In the genomic region with DNA sequence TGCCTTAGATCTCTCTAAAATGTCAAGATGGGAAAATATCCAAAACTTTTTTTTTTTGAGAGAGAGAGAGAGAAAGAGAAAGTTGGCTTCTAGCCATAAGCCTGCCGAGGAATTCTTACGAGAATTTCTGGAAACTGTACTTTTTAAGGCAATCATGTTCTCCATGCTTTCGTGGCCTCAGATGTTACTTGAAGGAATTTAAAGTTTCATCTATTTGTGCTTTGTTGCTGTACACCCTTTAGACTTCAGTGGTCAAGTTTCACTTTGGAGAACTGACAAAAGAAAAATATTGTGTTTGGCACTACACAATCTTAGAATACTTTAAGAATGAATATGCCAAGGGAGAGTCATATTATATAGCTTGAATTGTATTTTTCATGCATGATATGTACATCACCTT, we compare ENCODE assay signal across 10 cellular contexts. TPM values are rescaled to one million over a fixed set of nuclear protein-coding genes. Genes with fewer than 3 reads are reported as not detected.
DNase-seq lines count a peak whose midpoint lies in the region; TF ChIP-seq lines count a peak whose summit lies in the region.
"Had no signal": no experiment of that assay in that cellular context is flagged by ENCODE, and none has a peak within 500 bp of the region (broad histone marks: within the 10 kb centered on the region; RNA-seq: fewer than 3 reads in every experiment).

No MANE protein-coding gene starts in this region.

- no TSS peak for BruUV-seq in OCI-LY7 (replicated peaks; lab: Mats Ljungman, UMichigan)

- H3K27me3 ChIP-seq in fibroblast of lung (ENCODE audit: control insufficient read depth, insufficient read depth, low read length) (no peaks in the 10 kb centered on the region), rectal smooth muscle tissue (ENCODE audit: control insufficient read depth, insufficient read depth, low read length) (no peaks in the 10 kb centered on the region)
- H3K27me3 ChIP-seq: neutrophil had no signal

- no peaks in the 10 kb centered on the region for H3K9me2 ChIP-seq in OCI-LY7 (ENCODE audit: insufficient read depth, low read length)

- TF ChIP-seq CTCF in AG09319 (IDR thresholded peaks at IDR 0.05; ENCODE audit: low read depth, low read length) (no peak), RWPE1 (conservative IDR thresholded peaks at IDR 0.05; ENCODE audit: low read depth) (no peak), fibroblast of lung (conservative IDR thresholded peaks at IDR 0.05 in 1 of 2, IDR thresholded peaks at IDR 0.05 in 1 of 2; ENCODE audit: low read depth in 1 of 2, low read length in 2 of 2) (no peak), OCI-LY7 (conservative IDR thresholded peaks at IDR 0.05; ENCODE audit: low read length) (no peak)

- H3K4me2 ChIP-seq in fibroblast of lung (ENCODE audit: extremely low read depth, insufficient read depth, low read length) (peak overlapping the region; percentile 76), OCI-LY7 (ENCODE audit: low read length) (no peak overlapping the region)

- H3K9ac ChIP-seq in fibroblast of lung (ENCODE audit: insufficient read depth, low read length): no peak overlapping the region
- H3K9ac ChIP-seq in rectal smooth muscle tissue (ENCODE audit: low read length): no peak overlapping the region

- DNase-seq in AG09319 (ENCODE audit: extremely low read depth, low read depth) (peak; percentile 67), RWPE1 (ENCODE audit: low spot score) (peak; percentile 3), fibroblast of lung (ENCODE audit: low read depth in 2 of 2) (peak; percentile 89 to 92), DMS79 (lab: John Stamatoyannopoulos, UW) (no peak), HEK293T (ENCODE audit: extremely low spot score) (no peak), OCI-LY7 (ENCODE audit: low spot score) (no peak), NCI-H1436 (lab: John Stamatoyannopoulos, UW) (no peak)
- DNase-seq: activated CD8-positive, alpha-beta memory T cell treated with anti-CD3 and anti-CD28 coated beads, Interleukin-2, amount 50 U/mL, for 4 hours had no signal

- no peaks in the 10 kb centered on the region for H3K79me2 ChIP-seq in fibroblast of lung (ENCODE audit: control insufficient read depth, insufficient read depth, low read length)
- H3K79me2 ChIP-seq in OCI-LY7 (ENCODE audit: insufficient read depth, low read depth, low read length): no peaks in the 10 kb centered on the region

- peak overlapping the region; percentile 37 to 64 (median 47) for H3K4me3 ChIP-seq in fibroblast of lung (replicated peaks in 1 of 4; ENCODE audit: control extremely low read depth in 1 of 4, insufficient read depth in 1 of 4, low read depth in 3 of 4, low read length in 4 of 4)
- H3K4me3 ChIP-seq in rectal smooth muscle tissue (ENCODE audit: low read length): peak overlapping the region; percentile 16
- H3K4me3 ChIP-seq in OCI-LY7 (ENCODE audit: low read depth, low read length, poor library complexity, severe bottlenecking): no peak overlapping the region

- CTCF ChIA-PET in RWPE1 (lab: Yijun Ruan, JAX): no interaction called here
- CTCF ChIA-PET in HEK293T (lab: Yijun Ruan, JAX): no interaction called here
- CTCF ChIA-PET in OCI-LY7 (lab: Charles Lee; ENCODE audit: unreplicated experiment): no interaction called here

- H4K20me1 ChIP-seq in fibroblast of lung (ENCODE audit: control insufficient read depth, extremely low read depth, insufficient read depth, low read length) (no peaks in the 10 kb centered on the region), OCI-LY7 (ENCODE audit: insufficient read depth, low read length) (no peaks in the 10 kb centered on the region)

- POLR2A ChIA-PET in RWPE1 (lab: Yijun Ruan, JAX; ENCODE audit: low non-redundant PET): no interaction called here
- POLR2A ChIA-PET in HEK293T (lab: Yijun Ruan, JAX): no interaction called here
- POLR2A ChIA-PET in OCI-LY7 (lab: Charles Lee): no interaction called here

- H3K4me1 ChIP-seq in fibroblast of lung (ENCODE audit: control insufficient read depth, extremely low read depth, insufficient read depth, low read length) (peaks cover 5% of the 10 kb centered on the region), rectal smooth muscle tissue (ENCODE audit: control insufficient read depth, insufficient read depth, low read length) (no peaks in the 10 kb centered on the region), OCI-LY7 (ENCODE audit: insufficient read depth, low read length, poor library complexity, severe bottlenecking) (no peaks in the 10 kb centered on the region)

- H2AFZ ChIP-seq in fibroblast of lung (ENCODE audit: low read length) (peak overlapping the region; percentile 30), OCI-LY7 (ENCODE audit: low read length) (no peak overlapping the region)

- intact Hi-C loops in OCI-LY7 (cut with micrococcal nuclease; ENCODE audit: unreplicated experiment): no loop called here

- H3K27ac ChIP-seq in RWPE1: no peak overlapping the region
- H3K27ac ChIP-seq in fibroblast of lung (ENCODE audit: insufficient read depth, low read length): peak overlapping the region; percentile 53
- peak overlapping the region; percentile 48 for H3K27ac ChIP-seq in rectal smooth muscle tissue (ENCODE audit: low read depth, low read length)
- no peak overlapping the region for H3K27ac ChIP-seq in OCI-LY7 (ENCODE audit: low read depth, low read length, poor library complexity, severe bottlenecking)
- H3K27ac ChIP-seq: neutrophil had no signal

- no peaks in the 10 kb centered on the region for H3K36me3 ChIP-seq in fibroblast of lung (ENCODE audit: control insufficient read depth, insufficient read depth, low read length)
- H3K36me3 ChIP-seq in rectal smooth muscle tissue (ENCODE audit: control insufficient read depth, insufficient read depth, low read length): no peaks in the 10 kb centered on the region
- H3K36me3 ChIP-seq in OCI-LY7 (ENCODE audit: insufficient read depth, low read length): no peaks in the 10 kb centered on the region
- H3K36me3 ChIP-seq: neutrophil had no signal

- H3K9me3 ChIP-seq in fibroblast of lung (ENCODE audit: control insufficient read depth, insufficient read depth, low read depth, low read length) (no peaks in the 10 kb centered on the region), OCI-LY7 (ENCODE audit: low read length) (no peaks in the 10 kb centered on the region)
- H3K9me3 ChIP-seq: neutrophil had no signal

TF ChIP-seq in HEK293T, 16 proteins besides CTCF, POLR2A, EP300 and RAD21:
- TF ChIP-seq CTBP1 (IDR thresholded peaks at IDR 0.05; ENCODE audit: borderline replicate concordance) (no peak), FOXA1 (IDR thresholded peaks at IDR 0.05) (no peak), ELF4 (IDR thresholded peaks at IDR 0.05) (no peak), NFRKB (IDR thresholded peaks at IDR 0.05) (no peak), FOXM1 (IDR thresholded peaks at IDR 0.05; ENCODE audit: borderline replicate concordance) (no peak), FOXK2 (IDR thresholded peaks at IDR 0.05) (no peak), HDGF (IDR thresholded peaks at IDR 0.05; ENCODE audit: borderline replicate concordance) (no peak), TARDBP (IDR thresholded peaks at IDR 0.05) (no peak), L3MBTL2 (conservative IDR thresholded peaks at IDR 0.05) (no peak), ZNF384 (IDR thresholded peaks at IDR 0.05) (no peak), SUZ12 (IDR thresholded peaks at IDR 0.05) (no peak), ARNT (IDR thresholded peaks at IDR 0.05) (no peak), LEF1 (IDR thresholded peaks at IDR 0.05; ENCODE audit: borderline replicate concordance) (no peak), BHLHE40 (IDR thresholded peaks at IDR 0.05; ENCODE audit: borderline replicate concordance) (no peak), SP1 (IDR thresholded peaks at IDR 0.05) (no peak)
- TF ChIP-seq, protein P1, sequence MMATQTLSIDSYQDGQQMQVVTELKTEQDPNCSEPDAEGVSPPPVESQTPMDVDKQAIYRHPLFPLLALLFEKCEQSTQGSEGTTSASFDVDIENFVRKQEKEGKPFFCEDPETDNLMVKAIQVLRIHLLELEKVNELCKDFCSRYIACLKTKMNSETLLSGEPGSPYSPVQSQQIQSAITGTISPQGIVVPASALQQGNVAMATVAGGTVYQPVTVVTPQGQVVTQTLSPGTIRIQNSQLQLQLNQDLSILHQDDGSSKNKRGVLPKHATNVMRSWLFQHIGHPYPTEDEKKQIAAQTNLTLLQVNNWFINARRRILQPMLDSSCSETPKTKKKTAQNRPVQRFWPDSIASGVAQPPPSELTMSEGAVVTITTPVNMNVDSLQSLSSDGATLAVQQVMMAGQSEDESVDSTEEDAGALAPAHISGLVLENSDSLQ (IDR thresholded peaks at IDR 0.05): no peak

RNA-seq across cellular contexts. Expression of a gene that starts 53.9 kb away (rescaled TPM):
- 9.0 and 17.8 TPM in 2 replicates for total RNA-seq in fibroblast of lung
- polyA plus RNA-seq in fibroblast of lung: 7.4 and 10.8 TPM in 2 replicates
- 3.4 and 6.2 TPM in 2 replicates for polyA plus RNA-seq in fibroblast of lung (2012)
- polyA minus RNA-seq in fibroblast of lung (ENCODE audit: low replicate concordance): 14.8 and 16.7 TPM in 2 replicates
- total RNA-seq in OCI-LY7 (2014; rRNA removed; shearing (Covaris generic)): not detected in 2 replicates
- not detected in 2 replicates for total RNA-seq in OCI-LY7 (2022)

Comparison
In these comparisons a context has a peak if more than half of its experiments do, and no peak if none do; other contexts are left out.
1. DNase-seq: peak in AG09319 (single experiment), RWPE1 (single experiment) and fibroblast of lung (2 of 2); none in DMS79 (single experiment), HEK293T (single experiment), OCI-LY7 (single experiment) and NCI-H1436 (single experiment).
2. H3K27ac ChIP-seq: peak in fibroblast of lung (single experiment) and rectal smooth muscle tissue (single experiment); none in RWPE1 (single experiment) and OCI-LY7 (single experiment).